In genomic region chr15:62053439-62054085, GRCh38 we compare ENCODE assay signal across 22 cellular contexts. TPM values are rescaled to one million over a fixed set of nuclear protein-coding genes. Genes with fewer than 3 reads are reported as not detected.
DNase-seq lines count a peak whose midpoint lies in the region; ATAC-seq, FAIRE-seq and TF ChIP-seq lines count a peak whose summit lies in the region.
"Had no signal": no experiment of that assay in that cellular context is flagged by ENCODE, and none has a peak within 500 bp of the region (broad histone marks: within the 10 kb centered on the region; RNA-seq: fewer than 3 reads in every experiment).

No MANE protein-coding gene starts in this region.

- H3K4me2 ChIP-seq in DOHH2 (ENCODE audit: low read length) (peak overlapping the region; percentile 44; the same call in 1 of the 2 replicates), GM12878 (ENCODE audit: control insufficient read depth, insufficient read depth) (0 out of 2 replicates have a peak overlapping the region, but pooled peaks have one; percentile 10)

- H3K36me3 Mint-ChIP-seq in activated T-cell treated with anti-CD3 and anti-CD28 coated beads, Interleukin-2, amount 50 U/mL, for 72 hours (ENCODE audit: insufficient read depth in 2 of 2) = peaks cover 4 to 9% of the 10 kb centered on the region in 2 donors
- H3K36me3 Mint-ChIP-seq in naive B cell = no peaks in the 10 kb centered on the region

- H4K20me1 ChIP-seq in DOHH2 (ENCODE audit: control insufficient read depth, insufficient read depth, low read depth, low read length) (peaks cover 7% of the 10 kb centered on the region; the same call in 1 of the 2 replicates), GM12878 (ENCODE audit: control insufficient read depth, insufficient read depth) (no peaks in the 10 kb centered on the region)

- H3K9ac ChIP-seq in GM12878 (ENCODE audit: control insufficient read depth, insufficient read depth, low read length) = no peak overlapping the region

- H3K27ac Mint-ChIP-seq in activated T-cell treated with anti-CD3 and anti-CD28 coated beads, Interleukin-2, amount 50 U/mL, for 72 hours = peak overlapping the region; percentile 25
- peak overlapping the region in 4 of 6 donors; percentile 12 to 82 (median 33) for H3K27ac Mint-ChIP-seq in naive B cell
- H3K27ac Mint-ChIP-seq: activated CD4-positive, alpha-beta T cell treated with anti-CD3 and anti-CD28 coated beads, Interleukin-2, amount 10 ng/mL, durations not matched to agents 24 days and 14 days; activated naive CD4-positive, alpha-beta T cell treated with anti-CD3 and anti-CD28 coated beads for 36 hours; activated T-cell treated with anti-CD3 and anti-CD28 coated beads, Interleukin-2, amount 50 U/mL, for 24 hours; brain had no signal

- no peaks in the 10 kb centered on the region for H3K9me2 ChIP-seq in DOHH2 (replicated peaks; ENCODE audit: control insufficient read depth, low read length)

- TF ChIP-seq EP300 in GM12878 (IDR thresholded peaks at IDR 0.05; ENCODE audit: borderline replicate concordance in 1 of 2, control insufficient read depth in 1 of 2, low read depth in 2 of 2, low read length in 2 of 2) = no peak

- SMC1A ChIA-PET in GM12878 (lab: Charles Lee; ENCODE audit: uncharacterized antibody, unreplicated experiment) = interaction anchor here (0.8 to 2.1 kb wide), 6 partner anchors 8 to 185 kb away, joined by 3 to 6 read pairs (median 3); no protein-coding TSS in a partner anchor

- TF ChIP-seq CTCF in DOHH2 (IDR thresholded peaks at IDR 0.05; ENCODE audit: low read depth, low read length, poor library complexity, severe bottlenecking) = no peak
- TF ChIP-seq CTCF in GM12878 (IDR thresholded peaks at IDR 0.05 in 2 of 3, conservative IDR thresholded peaks at IDR 0.05 in 1 of 3; ENCODE audit: control insufficient read depth in 2 of 3, extremely low read depth in 1 of 3, insufficient read depth in 1 of 3, low read depth in 3 of 3, low read length in 3 of 3) = no peak

- H3K4me1 Mint-ChIP-seq in activated T-cell treated with anti-CD3 and anti-CD28 coated beads, Interleukin-2, amount 50 U/mL, for 72 hours (ENCODE audit: low read depth) = peaks cover 54% of the 10 kb centered on the region
- H3K4me1 Mint-ChIP-seq in naive B cell = peaks cover 29 to 79% (median 64%) of the 10 kb centered on the region in 3 donors

- no TSS peak for BruUV-seq in GM12878 (replicated peaks; lab: Mats Ljungman, UMichigan)

- H2AFZ ChIP-seq in GM12878 (ENCODE audit: control insufficient read depth, low read depth, low read length) = no peak overlapping the region

- H3K9me3 ChIP-seq in DOHH2 (ENCODE audit: control insufficient read depth, insufficient read depth, low read length) = no peaks in the 10 kb centered on the region
- H3K9me3 ChIP-seq in GM12878 (replicated peaks; ENCODE audit: control insufficient read depth, insufficient read depth, low read length) = no peaks in the 10 kb centered on the region

- FAIRE-seq in GM12878 (lab: Jason Lieb, UNC) = no peak
- FAIRE-seq: H54 had no signal

- no peaks in the 10 kb centered on the region; the same call in 1 of the 2 replicates for H3F3A ChIP-seq in DOHH2 (ENCODE audit: control insufficient read depth, insufficient read depth)

- no peaks in the 10 kb centered on the region for H3K27me3 Mint-ChIP-seq in activated T-cell treated with anti-CD3 and anti-CD28 coated beads, Interleukin-2, amount 50 U/mL, for 72 hours (ENCODE audit: low read depth)
- no peaks in the 10 kb centered on the region for H3K27me3 Mint-ChIP-seq in naive B cell
- H3K27me3 Mint-ChIP-seq: activated CD4-positive, alpha-beta T cell treated with anti-CD3 and anti-CD28 coated beads, Interleukin-2, amount 10 ng/mL, durations not matched to agents 24 days and 14 days; activated T-cell treated with anti-CD3 and anti-CD28 coated beads, Interleukin-2, amount 50 U/mL, for 24 hours; brain; CD4-positive, alpha-beta memory T cell had no signal

- in situ Hi-C loops in GM12878 (cut with MboI) = no loop called here

- peaks cover 76% of the 10 kb centered on the region for H3K79me2 ChIP-seq in DOHH2 (ENCODE audit: control insufficient read depth, low read length)
- H3K79me2 ChIP-seq in GM12878 (ENCODE audit: control insufficient read depth, insufficient read depth, low read length) = peaks cover 44% of the 10 kb centered on the region

- intact Hi-C loops in GM12878 (cut with micrococcal nuclease; ENCODE audit: unreplicated experiment) = no loop called here

- POLR2A ChIA-PET in GM12878 (lab: Charles Lee) = interaction anchor here (0.6 to 1.4 kb wide), 2 partner anchors 18 to 1620 kb away, joined by 3 read pairs; no protein-coding TSS in a partner anchor

- DNase-seq in activated T-cell treated with anti-CD3 and anti-CD28 coated beads, Interleukin-2, amount 50 U/mL, for 72 hours = no peak
- DNase-seq in activated T-cell treated with anti-CD3 and anti-CD28 coated beads, Interleukin-2, amount 50 U/mL, for 48 hours = no peak
- no peak for DNase-seq in GM12878 (ENCODE audit: low read depth, low spot score)
- DNase-seq in naive B cell = no peak
- DNase-seq in activated effector memory CD4-positive, alpha-beta T cell treated with Interleukin-2 at 50 U/mL for 16 hours = no peak
- no peak for DNase-seq in NCI-H2196 (lab: John Stamatoyannopoulos, UW; ENCODE audit: unreplicated experiment)
- DNase-seq in germinal center (ENCODE audit: low spot score) = no peak
- DNase-seq: 8988T; activated CD4-positive, alpha-beta T cell treated with anti-CD3 and anti-CD28 coated beads, Interleukin-2, amount 10 ng/mL, durations not matched to agents 24 days and 14 days; activated naive CD4-positive, alpha-beta T cell treated with anti-CD3 and anti-CD28 coated beads for 36 hours; activated T-cell treated with anti-CD3 and anti-CD28 coated beads, Interleukin-2, amount 50 U/mL, for 24 hours; CD4-positive, alpha-beta memory T cell; glutamatergic neuron; mammary epithelial cell; NCI-H1417; NCI-H2081 treated with DMSO at 0.1 percent for 48 hours; nucleus accumbens; stimulated activated CD4-positive, alpha-beta T cell treated with anti-CD3 and anti-CD28 coated beads, Interleukin-2, amount 100 ng/mL, for 24 hours had no signal

- peak overlapping the region in 1 of 2 donors; percentile 21 for H3K4me3 Mint-ChIP-seq in activated T-cell treated with anti-CD3 and anti-CD28 coated beads, Interleukin-2, amount 50 U/mL, for 72 hours
- H3K4me3 Mint-ChIP-seq in naive B cell = no peak overlapping the region
- H3K4me3 Mint-ChIP-seq: activated CD4-positive, alpha-beta T cell treated with anti-CD3 and anti-CD28 coated beads, Interleukin-2, amount 10 ng/mL, durations not matched to agents 24 days and 14 days; activated naive CD4-positive, alpha-beta T cell treated with anti-CD3 and anti-CD28 coated beads for 36 hours; activated T-cell treated with anti-CD3 and anti-CD28 coated beads, Interleukin-2, amount 50 U/mL, for 24 hours had no signal

- H3K27me3 ChIP-seq in DOHH2 (ENCODE audit: control insufficient read depth, low read length) = no peaks in the 10 kb centered on the region
- H3K27me3 ChIP-seq in GM12878 (replicated peaks in 1 of 2; ENCODE audit: control insufficient read depth in 2 of 2, insufficient read depth in 2 of 2, low read length in 1 of 2) = no peaks in the 10 kb centered on the region
- H3K27me3 ChIP-seq: tibial nerve had no signal

- no peak for TF ChIP-seq RAD21 in GM12878 (IDR thresholded peaks at IDR 0.05; ENCODE audit: insufficient read depth, low read depth, low read length)

- H3K27ac ChIP-seq in DOHH2 (ENCODE audit: low read depth, low read length) = no peak overlapping the region
- H3K27ac ChIP-seq in GM12878 (ENCODE audit: control insufficient read depth, insufficient read depth) = no peak overlapping the region
- H3K27ac ChIP-seq: tibial nerve had no signal

- no peak for ATAC-seq in activated T-cell treated with anti-CD3 and anti-CD28 coated beads, Interleukin-2, amount 50 U/mL, for 72 hours (replicated peaks in 1 of 2)
- ATAC-seq in GM12878 (peak; percentile 32), naive B cell (ENCODE audit: low read depth in 2 of 2) (no peak)

- H3K36me3 ChIP-seq in DOHH2 (ENCODE audit: control insufficient read depth, low read length) = peaks cover 5% of the 10 kb centered on the region; the same call in 1 of the 2 replicates
- H3K36me3 ChIP-seq in GM12878 (ENCODE audit: control insufficient read depth in 2 of 2, insufficient read depth in 2 of 2, low read length in 1 of 2) = no peaks in the 10 kb centered on the region
- H3K36me3 ChIP-seq: tibial nerve had no signal

- H3K4me1 ChIP-seq in DOHH2 (ENCODE audit: control insufficient read depth, low read length) (peaks cover 20% of the 10 kb centered on the region), GM12878 (ENCODE audit: control insufficient read depth, insufficient read depth, low read length) (no peaks in the 10 kb centered on the region)

- CTCF ChIA-PET in GM12878 (lab: Yijun Ruan, JAX) = interaction anchor here (0.5 to 2.5 kb wide), 8 partner anchors 8 to 79 kb away, joined by 3 to 8 read pairs (median 4); no protein-coding TSS in a partner anchor

- RAD21 ChIA-PET in GM12878 (lab: Charles Lee; ENCODE audit: unreplicated experiment) = interaction anchor here (0.7 kb wide), 1 partner anchor 60 kb away, joined by 3 read pairs; no protein-coding TSS in a partner anchor

- 59% methylated on average over 5 of the region's 5 CpGs for WGBS in GM12878 (ENCODE audit: insufficient coverage, insufficient replicate concordance, low lambda C conversion rate, missing lambda C conversion rate)

- H3K4me3 ChIP-seq in DOHH2 (ENCODE audit: low read length) (no peak overlapping the region), GM12878 (no peak overlapping the region)
- H3K4me3 ChIP-seq: tibial nerve had no signal

- no peak for TF ChIP-seq POLR2A in GM12878 (IDR thresholded peaks at IDR 0.05; ENCODE audit: low read depth, low read length)

- peaks cover 2% of the 10 kb centered on the region in 2 donors for H3K9me3 Mint-ChIP-seq in activated T-cell treated with anti-CD3 and anti-CD28 coated beads, Interleukin-2, amount 50 U/mL, for 72 hours
- peaks cover 0 to 2% (median 0%) of the 10 kb centered on the region in 7 donors for H3K9me3 Mint-ChIP-seq in naive B cell
- H3K9me3 Mint-ChIP-seq: activated CD4-positive, alpha-beta T cell treated with anti-CD3 and anti-CD28 coated beads, Interleukin-2, amount 10 ng/mL, durations not matched to agents 24 days and 14 days had no signal

RNA-seq across cellular contexts. Expression of gene VPS13C, which starts 6.7 kb away (rescaled TPM):
- total RNA-seq in activated T-cell treated with anti-CD3 and anti-CD28 coated beads, Interleukin-2, amount 50 U/mL, for 72 hours = 10 to 100 TPM; 71.7 to 88.5 TPM
- 498 and 513 TPM in 2 replicates for total RNA-seq in GM12878 (2013; cell fraction: nucleolus; rRNA removed)
- 53.1 and 62.7 TPM in 2 replicates for total RNA-seq in GM12878 (2014; rRNA removed)
- 47.6 and 52.7 TPM in 2 replicates for total RNA-seq in GM12878 (2014; rRNA removed; fragmentation: Illumina TruSeq; extraction: Trizol)
- 49.6 and 50.2 TPM in 2 replicates for total RNA-seq in GM12878 (2021)
- 19.9 TPM for polyA plus RNA-seq in GM12878 (2011; ENCODE audit: low read depth)
- polyA plus RNA-seq in GM12878 (2011; rRNA removed) = 33.2 and 51.4 TPM in 2 replicates
- 16.1 and 20.4 TPM in 2 replicates for polyA plus RNA-seq in GM12878 (2011; cell fraction: cytosol; rRNA removed)
- polyA plus RNA-seq in GM12878 (2011; cell fraction: nucleus; rRNA removed) = 51.8 and 54.2 TPM in 2 replicates
- 30.2 and 35.6 TPM in 2 replicates for polyA plus RNA-seq in GM12878 (2012)
- polyA plus RNA-seq in GM12878 (2014; fragmentation: Illumina TruSeq; extraction: Trizol) = 37.2 and 59.0 TPM in 2 replicates
- 10 to 100 TPM; 10.9 to 19.5 TPM for polyA plus RNA-seq in GM12878 (2014; fragmentation: Nextera tagmentation; extraction: Ambion mirVana)
- 26.6 and 30.4 TPM in 2 replicates for polyA plus RNA-seq in GM12878 (2014; rRNA removed)
- 10 to 100 TPM in 1 of 2 experiments, 1 to 10 TPM in 1; 9.3 to 12.0 TPM for polyA plus RNA-seq in GM12878 (2016; fragmentation: Nextera tagmentation; extraction: Ambion mirVana)
- polyA minus RNA-seq in GM12878 (2011; rRNA and poly(A)+ RNA removed) = 135 and 149 TPM in 2 replicates
- polyA minus RNA-seq in GM12878 (2011; cell fraction: cytosol; rRNA and poly(A)+ RNA removed) = 46.9 and 71.1 TPM in 2 replicates
- 174 and 183 TPM in 2 replicates for polyA minus RNA-seq in GM12878 (2011; cell fraction: nucleus; rRNA and poly(A)+ RNA removed)
- polyA plus RNA-seq in naive B cell (ENCODE audit: low read depth in 6 of 6) = 10 to 100 TPM; 18.4 to 33.6 (median 23.4) TPM

RNA-seq across cellular contexts. Expression of gene C2CD4A, which starts 13.2 kb away (rescaled TPM):
- 1 to 10 TPM in 1 of 2 donors, under 1 TPM in 1; 0.46 to 1.8 TPM for total RNA-seq in activated T-cell treated with anti-CD3 and anti-CD28 coated beads, Interleukin-2, amount 50 U/mL, for 72 hours
- total RNA-seq in GM12878 (2013; cell fraction: nucleolus; rRNA removed) = not detected in 2 replicates
- total RNA-seq in GM12878 (2014; rRNA removed) (not detected in 2 replicates), GM12878 (2014; rRNA removed; fragmentation: Illumina TruSeq; extraction: Trizol) (not detected in 2 replicates), GM12878 (2021) (not detected in 2 replicates)
- polyA plus RNA-seq in GM12878 (2011; ENCODE audit: low read depth) = not detected
- polyA plus RNA-seq in GM12878 (2011; rRNA removed) (not detected in 2 replicates), GM12878 (2014; fragmentation: Illumina TruSeq; extraction: Trizol) (not detected in 2 replicates), GM12878 (2014; fragmentation: Nextera tagmentation; extraction: Ambion mirVana) (not detected), GM12878 (2014; rRNA removed) (not detected in 2 replicates), GM12878 (2016; fragmentation: Nextera tagmentation; extraction: Ambion mirVana) (not detected), naive B cell (ENCODE audit: low read depth in 6 of 6) (not detected)
- polyA plus RNA-seq in GM12878 (2011; cell fraction: cytosol; rRNA removed) = 0.01 TPM in 1 of 2 replicates, not detected in the other
- polyA plus RNA-seq in GM12878 (2011; cell fraction: nucleus; rRNA removed) = not detected in 2 replicates
- polyA plus RNA-seq in GM12878 (2012) = not detected in 2 replicates
- not detected in 2 replicates for polyA minus RNA-seq in GM12878 (2011; rRNA and poly(A)+ RNA removed)
- not detected in 2 replicates for polyA minus RNA-seq in GM12878 (2011; cell fraction: cytosol; rRNA and poly(A)+ RNA removed)
- polyA minus RNA-seq in GM12878 (2011; cell fraction: nucleus; rRNA and poly(A)+ RNA removed) = 0.10 and 0.12 TPM in 2 replicates
- total RNA-seq: mammary epithelial cell had no signal
- polyA plus RNA-seq: mammary epithelial cell had no signal
